In the genomic region with DNA sequence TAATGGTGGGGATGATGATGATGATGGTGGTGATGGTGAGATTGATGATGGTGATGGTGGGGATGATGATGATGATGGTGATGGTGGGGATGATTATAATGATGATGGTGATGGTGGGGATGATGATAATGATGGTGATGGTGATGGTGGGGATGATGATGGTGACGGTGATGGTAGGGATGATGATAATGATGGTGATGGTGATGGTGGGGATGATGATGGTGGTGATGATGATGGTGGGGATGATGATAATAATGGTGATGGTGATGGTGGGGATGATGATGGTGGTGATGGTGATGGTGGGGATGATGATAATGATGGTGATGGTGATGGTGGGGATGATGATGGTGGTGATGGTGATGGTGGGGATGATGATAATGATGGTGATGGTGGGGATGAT, we compare ENCODE assay signal across 9 cellular contexts. TPM values are rescaled to one million over a fixed set of nuclear protein-coding genes. Genes with fewer than 3 reads are reported as not detected.
"Had no signal": no experiment of that assay in that cellular context is flagged by ENCODE, and none has a peak within 500 bp of the region (broad histone marks: within the 10 kb centered on the region; RNA-seq: fewer than 3 reads in every experiment).

No MANE protein-coding gene starts in this region.

RNA-seq across cellular contexts. Expression of a gene that starts 10.4 kb away (rescaled TPM):
- total RNA-seq: suprapubic skin, transverse colon, upper lobe of right lung, ureter, vagina had no signal

RNA-seq across cellular contexts. Expression of a gene that starts 31.9 kb away (rescaled TPM):
- total RNA-seq: stomach, temporal lobe, transverse colon, urinary bladder, uterus had no signal
